ENCODE assay signal across 8 cellular contexts in genomic region chr6:99521557-99522286, GRCh38. TPM values are rescaled to one million over a fixed set of nuclear protein-coding genes. Genes with fewer than 3 reads are reported as not detected.
DNase-seq lines count a peak whose midpoint lies in the region; ATAC-seq and TF ChIP-seq lines count a peak whose summit lies in the region.

No MANE protein-coding gene starts in this region.

- H3K27ac ChIP-seq in DND-41 (ENCODE audit: low read length) (peak overlapping the region; percentile 74), cardiac muscle cell (peak overlapping the region; percentile 79), rectal smooth muscle tissue (ENCODE audit: low read depth, low read length) (peak overlapping the region; percentile 88)

- H3K9me3 Mint-ChIP-seq in activated CD8-positive, alpha-beta T cell treated with anti-CD3 and anti-CD28 coated beads for 36 hours = no peaks in the 10 kb centered on the region

- H4K20me1 ChIP-seq in DND-41 (ENCODE audit: insufficient read depth, low read length) = no peaks in the 10 kb centered on the region

- H3K4me3 Mint-ChIP-seq in activated CD8-positive, alpha-beta T cell treated with anti-CD3 and anti-CD28 coated beads for 36 hours = peak overlapping the region; percentile 87

- H2AFZ ChIP-seq in DND-41 (ENCODE audit: low read depth, low read length) = peak overlapping the region; percentile 94

- POLR2A ChIA-PET in activated CD8-positive, alpha-beta T cell treated with anti-CD3 and anti-CD28 coated beads for 36 hours (lab: Charles Lee) = interaction anchor here (0.6 to 3.5 kb wide), 4 partner anchors 9 to 46 kb away, joined by 4 to 19 read pairs (median 6); partner anchors contain the start of gene CCNC

- H3K4me1 Mint-ChIP-seq in activated CD8-positive, alpha-beta T cell treated with anti-CD3 and anti-CD28 coated beads for 36 hours (ENCODE audit: low read depth) = peaks cover 25% of the 10 kb centered on the region

- CTCF ChIA-PET in activated CD8-positive, alpha-beta T cell treated with anti-CD3 and anti-CD28 coated beads for 36 hours (lab: Charles Lee) = interaction anchor here (0.5 to 2.4 kb wide), 8 partner anchors 9 to 113 kb away, joined by 3 to 12 read pairs (median 4); no protein-coding TSS in a partner anchor

- TF ChIP-seq CTCF in DND-41 (IDR thresholded peaks at IDR 0.05; ENCODE audit: borderline replicate concordance, extremely low read depth, low read length, poor library complexity, severe bottlenecking) (no peak), cardiac muscle cell (IDR thresholded peaks at IDR 0.05; ENCODE audit: low read depth, low read length) (no peak)
- TF ChIP-seq CTCF in activated CD8-positive, alpha-beta T cell treated with anti-CD3 and anti-CD28 coated beads for 36 hours (IDR thresholded peaks at IDR 0.05) = no peak

- no peaks in the 10 kb centered on the region for H3K36me3 Mint-ChIP-seq in activated CD8-positive, alpha-beta T cell treated with anti-CD3 and anti-CD28 coated beads for 36 hours (ENCODE audit: low read depth)

- H3K27me3 Mint-ChIP-seq in activated CD8-positive, alpha-beta T cell treated with anti-CD3 and anti-CD28 coated beads for 36 hours = no peaks in the 10 kb centered on the region

- H3K36me3 ChIP-seq in DND-41 (ENCODE audit: insufficient read depth, low read length) (no peaks in the 10 kb centered on the region; the same call in 1 of the 2 replicates), cardiac muscle cell (peaks cover 6% of the 10 kb centered on the region), rectal smooth muscle tissue (ENCODE audit: control insufficient read depth, insufficient read depth, low read length) (no peaks in the 10 kb centered on the region)

- intact Hi-C loops in activated CD8-positive, alpha-beta T cell treated with anti-CD3 and anti-CD28 coated beads for 36 hours (cut with micrococcal nuclease) = loop anchor here (2.0 to 5.0 kb wide), 2 partner anchors 47 to 54 kb away; partner anchors contain the start of gene CCNC

- peak overlapping the region; percentile 35 to 70; a peak in 3 of 4 replicates for H3K4me3 ChIP-seq in DND-41 (ENCODE audit: low read depth in 1 of 2, low read length in 2 of 2)
- H3K4me3 ChIP-seq in cardiac muscle cell = peak overlapping the region; percentile 92
- peak overlapping the region; percentile 89 for H3K4me3 ChIP-seq in rectal smooth muscle tissue (ENCODE audit: low read length)

- ATAC-seq in DND-41 (ENCODE audit: insufficient read depth, low read depth) (peak; percentile 48), GM19455 (IDR thresholded peaks at IDR 0.05; ENCODE audit: unreplicated experiment) (peak; percentile 34), HG03469 (IDR thresholded peaks at IDR 0.05; ENCODE audit: unreplicated experiment) (peak; percentile 15)
- peak; percentile 20 for ATAC-seq in activated CD8-positive, alpha-beta T cell treated with anti-CD3 and anti-CD28 coated beads for 36 hours

- H3K79me2 ChIP-seq in DND-41 (ENCODE audit: insufficient read depth, low read length) = no peaks in the 10 kb centered on the region; the same call in 1 of the 2 replicates

- DNase-seq in DND-41 (no peak), cardiac muscle cell (ENCODE audit: low read depth in 1 of 2, low spot score in 1 of 2) (peak; percentile 23 to 84), iPS-NIHi11 (ENCODE audit: low spot score) (no peak)
- no peak for DNase-seq in activated CD8-positive, alpha-beta T cell treated with anti-CD3 and anti-CD28 coated beads for 36 hours
- no peak for DNase-seq in stimulated activated CD4-positive, alpha-beta T cell treated with anti-CD3 and anti-CD28 coated beads, Interleukin-4, amount 100 ng/mL, for 4 hours

- peak overlapping the region; percentile 66 for H3K4me2 ChIP-seq in DND-41 (ENCODE audit: insufficient read depth, low read length)

- H3K9me3 ChIP-seq in DND-41 (ENCODE audit: insufficient read depth, low read length, severe bottlenecking) (no peaks in the 10 kb centered on the region), cardiac muscle cell (ENCODE audit: low read depth) (no peaks in the 10 kb centered on the region)

- no peaks in the 10 kb centered on the region for H3K27me3 ChIP-seq in DND-41 (ENCODE audit: insufficient read depth, low read length, poor library complexity)
- H3K27me3 ChIP-seq in cardiac muscle cell = no peaks in the 10 kb centered on the region
- no peaks in the 10 kb centered on the region for H3K27me3 ChIP-seq in rectal smooth muscle tissue (ENCODE audit: control insufficient read depth, insufficient read depth, low read length)

- peak overlapping the region; percentile 96 for H3K27ac Mint-ChIP-seq in activated CD8-positive, alpha-beta T cell treated with anti-CD3 and anti-CD28 coated beads for 36 hours

- H3K4me1 ChIP-seq in DND-41 (ENCODE audit: insufficient read depth, low read length) (peaks cover 16% of the 10 kb centered on the region), cardiac muscle cell (ENCODE audit: low read depth) (no peaks in the 10 kb centered on the region), rectal smooth muscle tissue (ENCODE audit: control insufficient read depth, insufficient read depth, low read length) (peaks cover 8% of the 10 kb centered on the region)

- H3K9ac ChIP-seq in DND-41 (ENCODE audit: low read depth, low read length) (peak overlapping the region; percentile 62), rectal smooth muscle tissue (ENCODE audit: low read length) (peak overlapping the region; percentile 50)

RNA-seq across cellular contexts. Expression of gene USP45, which starts 6.5 kb away (rescaled TPM):
- total RNA-seq in activated CD8-positive, alpha-beta T cell treated with anti-CD3 and anti-CD28 coated beads for 36 hours = 10 to 100 TPM; 26.5 to 28.1 TPM
- total RNA-seq in cardiac muscle cell = 12.1 and 14.6 TPM in 2 replicates
- 11.2 and 16.7 TPM in 2 replicates for polyA plus RNA-seq in cardiac muscle cell

RNA-seq across cellular contexts. Expression of gene CCNC, which starts 46.7 kb away (rescaled TPM):
- 10 to 100 TPM; 72.3 to 75.4 TPM for total RNA-seq in activated CD8-positive, alpha-beta T cell treated with anti-CD3 and anti-CD28 coated beads for 36 hours
- total RNA-seq in cardiac muscle cell = 38.7 and 39.7 TPM in 2 replicates
- 68.1 and 80.0 TPM in 2 replicates for polyA plus RNA-seq in cardiac muscle cell

Comparison
In these comparisons a context has a peak if more than half of its experiments do, and no peak if none do; other contexts are left out.
1. DNase-seq: peak in cardiac muscle cell (2 of 2); none in DND-41 (single experiment), activated CD8-positive, alpha-beta T cell treated with anti-CD3 and anti-CD28 coated beads for 36 hours (single experiment), stimulated activated CD4-positive, alpha-beta T cell treated with anti-CD3 and anti-CD28 coated beads, Interleukin-4, amount 100 ng/mL, for 4 hours (0 of 2) and iPS-NIHi11 (single experiment).
2. Peak in every context shown above with its lines, with median percentiles within 50 percentile points of each other: ATAC-seq, H3K27ac ChIP-seq and H3K4me3 ChIP-seq.